ENCODE assay signal across 8 cellular contexts in genomic region chr4:102141855-102142254, GRCh38.
"Had no signal": no experiment of that assay in that cellular context is flagged by ENCODE, and none has a peak within 500 bp of the region (broad histone marks: within the 10 kb centered on the region; RNA-seq: fewer than 3 reads in every experiment).

No MANE protein-coding gene starts in this region.

- H3K9ac ChIP-seq: GM23248 had no signal

- H3K27ac ChIP-seq: GM23248, HL-60 had no signal

- H2AFZ ChIP-seq: GM23248 had no signal

- H3K4me3 ChIP-seq: GM23248 had no signal

- DNase-seq: GM23248, GOT3, H9, HCEC 1CT, KG1 had no signal

- FAIRE-seq: H54, HepG2 had no signal

- ATAC-seq: HepG2 had no signal
